Comparison of ENCODE assay signal across 14 cellular contexts in the genomic region with DNA sequence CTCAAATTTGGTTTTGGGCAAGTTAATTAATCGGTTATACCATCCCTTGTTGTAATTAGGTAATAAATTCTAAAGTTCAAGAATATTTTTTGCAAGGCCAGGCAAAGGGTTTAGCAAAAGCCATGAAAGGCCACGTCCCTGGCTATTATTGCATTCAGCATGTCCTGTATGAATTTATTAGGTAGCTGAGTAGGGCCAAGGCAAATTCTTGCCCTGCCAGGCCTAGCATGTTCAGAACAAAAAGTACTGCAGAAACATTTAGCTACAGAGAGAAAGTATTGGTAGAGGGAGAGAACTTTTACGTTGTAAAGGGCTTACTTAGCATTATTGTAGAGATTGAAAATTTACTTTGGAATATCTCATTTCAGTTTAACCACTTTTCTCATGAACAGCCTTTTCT.
"Had no signal": no experiment of that assay in that cellular context is flagged by ENCODE, and none has a peak within 500 bp of the region (broad histone marks: within the 10 kb centered on the region; RNA-seq: fewer than 3 reads in every experiment).

No MANE protein-coding gene starts in this region.

- H3K4me1 ChIP-seq: breast epithelium, left lung had no signal

- H3K27me3 ChIP-seq: breast epithelium, left lung, pancreas had no signal

- DNase-seq: activated CD4-positive, alpha-beta memory T cell treated with anti-CD3 and anti-CD28 coated beads for 36 hours; activated CD4-positive, alpha-beta T cell treated with anti-CD3 and anti-CD28 coated beads for 1 hour; activated effector memory CD4-positive, alpha-beta T cell treated with anti-CD3 and anti-CD28 coated beads, Interleukin-2, amount 50 U/mL, for 16 hours; activated T-cell treated with anti-CD3 and anti-CD28 coated beads, Interleukin-2, amount 50 U/mL, for 4 hours; left lung; pancreas; retina; T-cell; T1000 had no signal

- H3K27ac ChIP-seq: breast epithelium, left lung, pancreas, SK-N-MC had no signal

- ATAC-seq: activated naive CD4-positive, alpha-beta T cell treated with anti-CD3 and anti-CD28 coated beads, Interleukin-2, amount 50 U/mL, for 72 hours; activated T-cell treated with anti-CD3 and anti-CD28 coated beads, Interleukin-2, amount 50 U/mL, for 4 hours; left lung; pancreas; stimulated activated effector memory CD8-positive, alpha-beta T cell treated with anti-CD3 and anti-CD28 coated beads, Interleukin-12 subunit alpha, Interleukin-12 subunit beta, amount 100 ng/mL, for 72 hours; T-cell had no signal

- H3K36me3 ChIP-seq: breast epithelium, left lung, pancreas had no signal

- H3K4me3 ChIP-seq: breast epithelium, left lung, pancreas, SK-N-MC, smooth muscle cell had no signal

- H3K9me3 ChIP-seq: breast epithelium, left lung, pancreas had no signal
